ENCODE assay signal across 8 cellular contexts in genomic region chr1:10965621-10966226, GRCh38. TPM values are rescaled to one million over a fixed set of nuclear protein-coding genes. Genes with fewer than 3 reads are reported as not detected.
DNase-seq lines count a peak whose midpoint lies in the region; TF ChIP-seq lines count a peak whose summit lies in the region.

No MANE protein-coding gene starts in this region.

- peak overlapping the region; percentile 30 for H3K27ac Mint-ChIP-seq in activated naive CD4-positive, alpha-beta T cell treated with anti-CD3 and anti-CD28 coated beads, Interleukin-2, amount 50 U/mL, for 24 hours

- peaks cover 11% of the 10 kb centered on the region for H3K4me1 ChIP-seq in thymus (ENCODE audit: control insufficient read depth, insufficient read depth, low read length)

- peak overlapping the region; percentile 8 for H3K4me3 Mint-ChIP-seq in activated naive CD4-positive, alpha-beta T cell treated with anti-CD3 and anti-CD28 coated beads, Interleukin-2, amount 50 U/mL, for 24 hours

- H3K36me3 ChIP-seq in thymus (ENCODE audit: control insufficient read depth, insufficient read depth): no peaks in the 10 kb centered on the region

- H3K27ac ChIP-seq in epithelial cell of prostate (peak overlapping the region; percentile 17), thymus (ENCODE audit: low read depth) (peak overlapping the region; percentile 26)

- TF ChIP-seq CTCF in GM20000 (IDR thresholded peaks at IDR 0.05; ENCODE audit: extremely low read depth, missing control alignments): no peak

- H3K36me3 Mint-ChIP-seq in activated naive CD4-positive, alpha-beta T cell treated with anti-CD3 and anti-CD28 coated beads, Interleukin-2, amount 50 U/mL, for 24 hours: no peaks in the 10 kb centered on the region

- H3K27me3 ChIP-seq in thymus (ENCODE audit: control insufficient read depth, insufficient read depth): no peaks in the 10 kb centered on the region

- peaks cover 14% of the 10 kb centered on the region for H3K4me1 Mint-ChIP-seq in activated naive CD4-positive, alpha-beta T cell treated with anti-CD3 and anti-CD28 coated beads, Interleukin-2, amount 50 U/mL, for 24 hours

- DNase-seq in activated naive CD4-positive, alpha-beta T cell (lab: John Stamatoyannopoulos, UW): no peak
- peak; percentile 63 for DNase-seq in NCI-H226
- no peak for DNase-seq in epithelial cell of prostate (ENCODE audit: low read depth, low spot score)
- no peak for DNase-seq in NCI-H2227 treated with DMSO at 0.1 percent for 48 hours (lab: John Stamatoyannopoulos, UW)
- no peak for DNase-seq in HUDEP-2 (lab: John Stamatoyannopoulos, UW; ENCODE audit: unreplicated experiment in 76 of 76)
- DNase-seq in GM20000 (ENCODE audit: low spot score): no peak

- H3K27me3 Mint-ChIP-seq in activated naive CD4-positive, alpha-beta T cell treated with anti-CD3 and anti-CD28 coated beads, Interleukin-2, amount 50 U/mL, for 24 hours: peaks cover 2% of the 10 kb centered on the region

- 16% methylated on average over 10 of the region's 10 CpGs for WGBS in thymus

- H3K9me3 Mint-ChIP-seq in activated naive CD4-positive, alpha-beta T cell treated with anti-CD3 and anti-CD28 coated beads, Interleukin-2, amount 50 U/mL, for 24 hours: no peaks in the 10 kb centered on the region

- no peaks in the 10 kb centered on the region for H3K9me3 ChIP-seq in thymus (ENCODE audit: control insufficient read depth)

- no peak overlapping the region for H3K4me3 ChIP-seq in thymus (ENCODE audit: low read length)

RNA-seq across cellular contexts. Expression of gene TARDBP, which starts 46.7 kb away (rescaled TPM):
- polyA plus RNA-seq in thymus: 155 TPM
